Comparison of ENCODE assay signal across 21 cellular contexts in genomic region chr6:149842331-149842730, GRCh38. TPM values are rescaled to one million over a fixed set of nuclear protein-coding genes. Genes with fewer than 3 reads are reported as not detected.
"Had no signal": no experiment of that assay in that cellular context is flagged by ENCODE, and none has a peak within 500 bp of the region (broad histone marks: within the 10 kb centered on the region; RNA-seq: fewer than 3 reads in every experiment).

No MANE protein-coding gene starts in this region.

- H3K27me3 ChIP-seq: brain microvascular endothelial cell, cardiac muscle cell had no signal

- H3K27ac ChIP-seq: brain microvascular endothelial cell, cardiac muscle cell, WERI-Rb-1 had no signal

- H3K4me1 Mint-ChIP-seq: activated naive CD4-positive, alpha-beta T cell treated with anti-CD3 and anti-CD28 coated beads, Interleukin-2, amount 10 ng/mL, durations not matched to agents 7 days and 5 days; activated naive CD8-positive, alpha-beta T cell treated with anti-CD3 and anti-CD28 coated beads for 36 hours; T-helper 17 cell had no signal

- H3K27me3 Mint-ChIP-seq: T-helper 17 cell had no signal

- H3K9me3 Mint-ChIP-seq: activated CD8-positive, alpha-beta T cell treated with anti-CD3 and anti-CD28 coated beads for 36 hours; activated naive CD4-positive, alpha-beta T cell treated with anti-CD3 and anti-CD28 coated beads, Interleukin-2, amount 10 ng/mL, durations not matched to agents 7 days and 5 days; activated naive CD8-positive, alpha-beta T cell treated with anti-CD3 and anti-CD28 coated beads for 36 hours; activated T-cell treated with anti-CD3 and anti-CD28 coated beads, Interleukin-2, amount 50 U/mL, for 72 hours; activated T-helper 2 cell treated with anti-CD3 and anti-CD28 coated beads, Interferon-gamma antibody, Interleukin-2, Interleukin-4, amounts not matched to agents 10 μg/mL and 5 μg/mL and 100 μg/mL, durations not matched to agents 14 hours and 24 hours and 36 hours had no signal

- DNase-seq: activated CD4-positive, alpha-beta T cell treated with anti-CD3 and anti-CD28 coated beads for 4 hours; activated CD8-positive, alpha-beta memory T cell treated with anti-CD3 and anti-CD28 coated beads, Interleukin-2, amount 50 U/mL, for 4 hours; activated CD8-positive, alpha-beta T cell treated with anti-CD3 and anti-CD28 coated beads for 36 hours; activated gamma-delta T cell treated with Interleukin-2 at 50 U/mL for 16 hours; activated naive CD4-positive, alpha-beta T cell treated with anti-CD3 and anti-CD28 coated beads, Interleukin-2, amount 10 ng/mL, durations not matched to agents 7 days and 5 days; activated naive CD8-positive, alpha-beta T cell treated with anti-CD3 and anti-CD28 coated beads for 36 hours; activated T-cell treated with anti-CD3 and anti-CD28 coated beads, Interleukin-2, amount 50 U/mL, for 72 hours; brain microvascular endothelial cell; Karpas-422; MM.1S; NCI-H1105; NCI-H146; NCI-H187 treated with DMSO at 0.1 percent for 48 hours; NCI-H2081 treated with DMSO at 0.1 percent for 48 hours; NCI-H526; SIG-M5; T-helper 17 cell; T-helper 9 cell; WERI-Rb-1 had no signal

- H3K36me3 ChIP-seq: brain microvascular endothelial cell, cardiac muscle cell, WERI-Rb-1 had no signal

- H3K4me3 ChIP-seq: cardiac muscle cell had no signal

- ATAC-seq: activated CD8-positive, alpha-beta T cell treated with anti-CD3 and anti-CD28 coated beads for 36 hours; activated T-cell treated with anti-CD3 and anti-CD28 coated beads, Interleukin-2, amount 50 U/mL, for 72 hours; T-helper 17 cell had no signal

- H3K4me3 Mint-ChIP-seq: activated CD8-positive, alpha-beta T cell treated with anti-CD3 and anti-CD28 coated beads for 36 hours; activated naive CD4-positive, alpha-beta T cell treated with anti-CD3 and anti-CD28 coated beads, Interleukin-2, amount 10 ng/mL, durations not matched to agents 7 days and 5 days; activated naive CD8-positive, alpha-beta T cell treated with anti-CD3 and anti-CD28 coated beads for 36 hours; activated T-cell treated with anti-CD3 and anti-CD28 coated beads, Interleukin-2, amount 50 U/mL, for 72 hours; T-helper 17 cell had no signal

- H3K27ac Mint-ChIP-seq: activated CD8-positive, alpha-beta T cell treated with anti-CD3 and anti-CD28 coated beads for 36 hours; activated naive CD4-positive, alpha-beta T cell treated with anti-CD3 and anti-CD28 coated beads, Interleukin-2, amount 10 ng/mL, durations not matched to agents 7 days and 5 days; activated naive CD8-positive, alpha-beta T cell treated with anti-CD3 and anti-CD28 coated beads for 36 hours; activated T-cell treated with anti-CD3 and anti-CD28 coated beads, Interleukin-2, amount 50 U/mL, for 72 hours; activated T-helper 2 cell treated with anti-CD3 and anti-CD28 coated beads, Interferon-gamma antibody, Interleukin-2, Interleukin-4, amounts not matched to agents 10 μg/mL and 5 μg/mL and 100 μg/mL, durations not matched to agents 14 hours and 24 hours and 36 hours; T-helper 17 cell had no signal

- H3K36me3 Mint-ChIP-seq: activated naive CD4-positive, alpha-beta T cell treated with anti-CD3 and anti-CD28 coated beads, Interleukin-2, amount 10 ng/mL, durations not matched to agents 7 days and 5 days; activated naive CD8-positive, alpha-beta T cell treated with anti-CD3 and anti-CD28 coated beads for 36 hours had no signal

RNA-seq across cellular contexts. Expression of gene RAET1E, which starts 55.6 kb away (rescaled TPM):
- total RNA-seq: activated CD8-positive, alpha-beta T cell treated with anti-CD3 and anti-CD28 coated beads for 36 hours; activated naive CD8-positive, alpha-beta T cell treated with anti-CD3 and anti-CD28 coated beads for 36 hours; activated T-cell treated with anti-CD3 and anti-CD28 coated beads, Interleukin-2, amount 50 U/mL, for 72 hours; activated T-helper 2 cell treated with anti-CD3 and anti-CD28 coated beads, Interferon-gamma antibody, Interleukin-2, Interleukin-4, amounts not matched to agents 10 μg/mL and 5 μg/mL and 100 μg/mL, durations not matched to agents 14 hours and 24 hours and 36 hours; cardiac muscle cell had no signal
